ENCODE assay signal across 1 cellular context in genomic region chr16:10729649-10730048, GRCh38.
TF ChIP-seq lines count a peak whose summit lies in the region.

No MANE protein-coding gene starts in this region.

TF ChIP-seq in IMR-90, 13 proteins besides CTCF, POLR2A, EP300 and RAD21 (continued from another document):
- no peak for TF ChIP-seq MXI1 (IDR thresholded peaks at IDR 0.05; ENCODE audit: borderline replicate concordance, low read depth, low read length)
